Comparison of ENCODE assay signal across 1 cellular context in the genomic region with DNA sequence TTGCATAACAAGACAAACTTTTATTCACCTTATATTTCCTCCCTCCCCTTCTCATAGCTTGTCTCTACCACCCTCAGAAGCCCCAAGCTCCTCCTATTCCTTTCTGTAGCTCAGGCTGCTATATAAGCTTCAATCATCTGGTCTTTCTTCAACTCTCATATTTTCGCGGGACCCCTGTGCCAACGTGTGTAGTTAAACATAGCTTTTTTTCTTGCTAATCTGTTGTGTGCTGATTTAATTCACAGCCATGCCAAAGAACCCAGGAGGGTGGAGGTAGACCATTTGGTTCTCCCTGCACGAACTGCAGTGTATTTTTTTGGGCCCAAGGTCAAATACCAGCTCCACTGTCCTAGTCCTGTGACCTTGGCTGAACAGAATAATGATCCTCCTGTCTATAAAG.
TF ChIP-seq lines count a peak whose summit lies in the region.

No MANE protein-coding gene starts in this region.

TF ChIP-seq in HepG2, 621 proteins besides CTCF, POLR2A, EP300 and RAD21:
- TF ChIP-seq, protein P1, sequence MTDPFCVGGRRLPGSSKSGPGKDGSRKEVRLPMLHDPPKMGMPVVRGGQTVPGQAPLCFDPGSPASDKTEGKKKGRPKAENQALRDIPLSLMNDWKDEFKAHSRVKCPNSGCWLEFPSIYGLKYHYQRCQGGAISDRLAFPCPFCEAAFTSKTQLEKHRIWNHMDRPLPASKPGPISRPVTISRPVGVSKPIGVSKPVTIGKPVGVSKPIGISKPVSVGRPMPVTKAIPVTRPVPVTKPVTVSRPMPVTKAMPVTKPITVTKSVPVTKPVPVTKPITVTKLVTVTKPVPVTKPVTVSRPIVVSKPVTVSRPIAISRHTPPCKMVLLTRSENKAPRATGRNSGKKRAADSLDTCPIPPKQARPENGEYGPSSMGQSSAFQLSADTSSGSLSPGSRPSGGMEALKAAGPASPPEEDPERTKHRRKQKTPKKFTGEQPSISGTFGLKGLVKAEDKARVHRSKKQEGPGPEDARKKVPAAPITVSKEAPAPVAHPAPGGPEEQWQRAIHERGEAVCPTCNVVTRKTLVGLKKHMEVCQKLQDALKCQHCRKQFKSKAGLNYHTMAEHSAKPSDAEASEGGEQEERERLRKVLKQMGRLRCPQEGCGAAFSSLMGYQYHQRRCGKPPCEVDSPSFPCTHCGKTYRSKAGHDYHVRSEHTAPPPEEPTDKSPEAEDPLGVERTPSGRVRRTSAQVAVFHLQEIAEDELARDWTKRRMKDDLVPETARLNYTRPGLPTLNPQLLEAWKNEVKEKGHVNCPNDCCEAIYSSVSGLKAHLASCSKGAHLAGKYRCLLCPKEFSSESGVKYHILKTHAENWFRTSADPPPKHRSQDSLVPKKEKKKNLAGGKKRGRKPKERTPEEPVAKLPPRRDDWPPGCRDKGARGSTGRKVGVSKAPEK (CRISPR knock-in tag; IDR thresholded peaks at IDR 0.05; ENCODE audit: borderline replicate concordance), result no peak
